8 cellular contexts compared by ENCODE assay signal in the genomic region with DNA sequence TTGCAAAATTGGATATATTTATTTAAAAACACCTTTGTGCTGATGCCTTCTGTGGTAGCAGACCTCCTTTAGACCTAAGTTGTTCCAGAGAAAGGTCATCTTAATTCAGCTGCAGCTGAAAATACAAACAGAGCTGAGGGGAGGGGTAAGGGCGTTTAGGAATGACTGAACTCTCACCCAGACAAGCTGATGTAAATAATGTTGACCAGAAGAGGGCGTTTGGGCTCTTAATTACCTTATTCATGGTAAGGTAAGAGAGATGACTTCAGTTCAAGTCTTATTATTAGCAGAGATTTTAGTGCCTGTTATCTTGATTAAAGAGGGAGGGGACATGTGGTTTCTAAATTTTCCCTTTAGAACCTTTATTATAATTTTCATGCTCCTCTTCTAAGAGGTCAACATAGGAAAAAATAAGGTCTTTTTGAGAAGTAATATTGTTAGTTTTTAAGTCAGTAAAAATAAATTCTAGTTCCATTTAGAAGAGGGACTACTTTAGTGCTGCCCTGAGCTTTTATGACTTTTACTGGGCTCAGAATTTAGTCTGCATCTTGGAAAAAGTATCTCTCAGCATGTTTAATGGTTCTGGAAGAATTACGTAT. TPM values are rescaled to one million over a fixed set of nuclear protein-coding genes. Genes with fewer than 3 reads are reported as not detected.
DNase-seq lines count a peak whose midpoint lies in the region; ATAC-seq and TF ChIP-seq lines count a peak whose summit lies in the region.

No MANE protein-coding gene starts in this region.

- H3K9ac ChIP-seq in fibroblast of lung (ENCODE audit: insufficient read depth, low read length) (no peak overlapping the region), parathyroid adenoma (no peak overlapping the region)

- ATAC-seq in SK-N-SH treated with all-trans-retinoic acid at 6 μM for 48 hours (peak; percentile 91), HG03571 (IDR thresholded peaks at IDR 0.05; ENCODE audit: unreplicated experiment) (no peak)

- H3K4me3 ChIP-seq in HFF-Myc (replicated peaks; ENCODE audit: low read depth, low read length) (no peak overlapping the region), fibroblast of lung (replicated peaks in 1 of 4; ENCODE audit: control extremely low read depth in 1 of 4, insufficient read depth in 1 of 4, low read depth in 3 of 4, low read length in 4 of 4) (no peak overlapping the region), parathyroid adenoma (ENCODE audit: low read depth, low read length) (no peak overlapping the region)

- peak; percentile 52 for TF ChIP-seq CTCF in HFF-Myc (IDR thresholded peaks at IDR 0.05; ENCODE audit: low read depth, low read length, missing control alignments)
- TF ChIP-seq CTCF in fibroblast of lung (conservative IDR thresholded peaks at IDR 0.05 in 1 of 2, IDR thresholded peaks at IDR 0.05 in 1 of 2; ENCODE audit: low read depth in 1 of 2, low read length in 2 of 2) = peak; percentile 35 to 65
- peak; percentile 40 for TF ChIP-seq CTCF in parathyroid adenoma (IDR thresholded peaks at IDR 0.05)

- H3K9me3 ChIP-seq in fibroblast of lung (ENCODE audit: control insufficient read depth, insufficient read depth, low read depth, low read length) (no peaks in the 10 kb centered on the region), parathyroid adenoma (ENCODE audit: control insufficient read depth, low read length) (no peaks in the 10 kb centered on the region)

- no peaks in the 10 kb centered on the region for H4K20me1 ChIP-seq in fibroblast of lung (ENCODE audit: control insufficient read depth, extremely low read depth, insufficient read depth, low read length)

- H2AFZ ChIP-seq in fibroblast of lung (ENCODE audit: low read length) (no peak overlapping the region), parathyroid adenoma (no peak overlapping the region)

- H3K27ac ChIP-seq in fibroblast of lung (ENCODE audit: insufficient read depth, low read length) (no peak overlapping the region), parathyroid adenoma (no peak overlapping the region)

- no peaks in the 10 kb centered on the region for H3K36me3 ChIP-seq in fibroblast of lung (ENCODE audit: control insufficient read depth, insufficient read depth, low read length)
- H3K36me3 ChIP-seq in parathyroid adenoma (ENCODE audit: control insufficient read depth, insufficient read depth, low read length) = no peaks in the 10 kb centered on the region

- H3K4me2 ChIP-seq in fibroblast of lung (ENCODE audit: extremely low read depth, insufficient read depth, low read length) (no peak overlapping the region), parathyroid adenoma (ENCODE audit: low read length) (no peak overlapping the region)

- DNase-seq in ACHN = peak; percentile 64
- peak; percentile 61 for DNase-seq in GM03348 (ENCODE audit: low spot score)
- peak; percentile 36 for DNase-seq in HFF-Myc (ENCODE audit: extremely low read depth, low read depth)
- peak; percentile 85 for DNase-seq in NCI-H1105 treated with DMSO at 0.1 percent for 48 hours (lab: John Stamatoyannopoulos, UW)
- peak; percentile 61 to 68 for DNase-seq in fibroblast of lung (ENCODE audit: low read depth in 2 of 2)

- H3K4me1 ChIP-seq in fibroblast of lung (ENCODE audit: control insufficient read depth, extremely low read depth, insufficient read depth, low read length) = no peaks in the 10 kb centered on the region
- H3K4me1 ChIP-seq in parathyroid adenoma = peaks cover 8% of the 10 kb centered on the region

- H3K79me2 ChIP-seq in fibroblast of lung (ENCODE audit: control insufficient read depth, insufficient read depth, low read length) (no peaks in the 10 kb centered on the region), parathyroid adenoma (no peaks in the 10 kb centered on the region)

- H3K27me3 ChIP-seq in fibroblast of lung (ENCODE audit: control insufficient read depth, insufficient read depth, low read length) (no peaks in the 10 kb centered on the region), parathyroid adenoma (ENCODE audit: control insufficient read depth, insufficient read depth, low read length) (no peaks in the 10 kb centered on the region)

- in situ Hi-C loops in ACHN (cut with HindIII; ENCODE audit: low pct_ligation_motif_present, low pct_unique_long_range_greater_than_20kb, low sequenced_read_pairs) = no loop called here

TF ChIP-seq in SK-N-SH treated with all-trans-retinoic acid at 6 μM for 48 hours, 23 proteins besides CTCF, POLR2A, EP300 and RAD21:
- TF ChIP-seq TCF4 (CRISPR knock-in tag; IDR thresholded peaks at IDR 0.05; ENCODE audit: borderline replicate concordance) (no peak), RARB (CRISPR knock-in tag; IDR thresholded peaks at IDR 0.05) (no peak), BACH2 (CRISPR knock-in tag; IDR thresholded peaks at IDR 0.05; ENCODE audit: borderline replicate concordance) (no peak)

RNA-seq across cellular contexts. Expression of gene GPR171, which starts 46.3 kb away (rescaled TPM):
- total RNA-seq in fibroblast of lung = not detected in 2 replicates
- not detected in 2 replicates for polyA plus RNA-seq in fibroblast of lung
- polyA plus RNA-seq in fibroblast of lung (2012) = not detected in 2 replicates
- polyA minus RNA-seq in fibroblast of lung (ENCODE audit: low replicate concordance) = not detected in 2 replicates
